In genomic region chr4:86775061-86775460, GRCh38 we compare ENCODE assay signal across 31 cellular contexts.
"Had no signal": no experiment of that assay in that cellular context is flagged by ENCODE, and none has a peak within 500 bp of the region (broad histone marks: within the 10 kb centered on the region; RNA-seq: fewer than 3 reads in every experiment).

No MANE protein-coding gene starts in this region.

- H3K27ac ChIP-seq: ascending aorta, cardiac muscle cell, Peyer's patch, SJSA1 had no signal

- ATAC-seq: activated CD8-positive, alpha-beta T cell treated with anti-CD3 and anti-CD28 coated beads for 36 hours; activated T-cell treated with anti-CD3 and anti-CD28 coated beads, Interleukin-2, amount 50 U/mL, for 72 hours; activated T-helper 17 cell treated with anti-CD3 and anti-CD28 coated beads, Interleukin-2, amount 50 U/mL, for 72 hours; PC-3 had no signal

- H3K27me3 ChIP-seq: ascending aorta, cardiac muscle cell, MG63, Peyer's patch, SJSA1 had no signal

- H3K36me3 ChIP-seq: MG63, Peyer's patch had no signal

- H3K9ac ChIP-seq: SK-N-SH had no signal

- DNase-seq: activated CD4-positive, alpha-beta T cell treated with anti-CD3 and anti-CD28 coated beads, Interleukin-2, amount 10 ng/mL, durations not matched to agents 24 days and 14 days; activated CD4-positive, alpha-beta T cell treated with anti-CD3 and anti-CD28 coated beads, Interleukin-2, amount 50 U/mL, for 4 hours; activated CD8-positive, alpha-beta T cell treated with anti-CD3 and anti-CD28 coated beads for 36 hours; activated effector memory CD4-positive, alpha-beta T cell treated with anti-CD3 and anti-CD28 coated beads, Interleukin-2, amount 50 U/mL, for 16 hours; activated naive CD4-positive, alpha-beta T cell; activated naive CD4-positive, alpha-beta T cell treated with anti-CD3 and anti-CD28 coated beads, Interleukin-2, amount 50 U/mL, for 16 hours; activated naive CD8-positive, alpha-beta T cell treated with anti-CD3 and anti-CD28 coated beads for 36 hours; activated T-cell treated with anti-CD3 and anti-CD28 coated beads, Interleukin-2, amount 50 U/mL, for 1 hour; activated T-cell treated with anti-CD3 and anti-CD28 coated beads, Interleukin-2, amount 50 U/mL, for 72 hours; amygdala; Kasumi-1; KG1; MG63; NCI-H1048; NCI-H1105 treated with DMSO at 0.1 percent for 48 hours; NCI-H1436; NCI-H1694; NCI-H2029; NCI-H345; NCI-H526; NCI-H748 treated with DMSO at 0.1 percent for 48 hours; NK-92 treated with Interleukin-12 subunit alpha and Interleukin-12 subunit beta, amount 100 ng/mL, for 24 hours; PC-3; Peyer's patch; RPMI8226; SHP77 treated with DMSO at 0.1 percent for 48 hours; SK-N-SH had no signal

- H3K4me2 ChIP-seq: SK-N-SH had no signal

- H3K4me1 ChIP-seq: ascending aorta, Peyer's patch, SJSA1 had no signal

- H3K9me3 ChIP-seq: ascending aorta, MG63, Peyer's patch, SJSA1, SK-N-SH had no signal

- H3K4me3 ChIP-seq: ascending aorta, cardiac muscle cell, MG63, Peyer's patch, SJSA1 had no signal
